In the genomic region with DNA sequence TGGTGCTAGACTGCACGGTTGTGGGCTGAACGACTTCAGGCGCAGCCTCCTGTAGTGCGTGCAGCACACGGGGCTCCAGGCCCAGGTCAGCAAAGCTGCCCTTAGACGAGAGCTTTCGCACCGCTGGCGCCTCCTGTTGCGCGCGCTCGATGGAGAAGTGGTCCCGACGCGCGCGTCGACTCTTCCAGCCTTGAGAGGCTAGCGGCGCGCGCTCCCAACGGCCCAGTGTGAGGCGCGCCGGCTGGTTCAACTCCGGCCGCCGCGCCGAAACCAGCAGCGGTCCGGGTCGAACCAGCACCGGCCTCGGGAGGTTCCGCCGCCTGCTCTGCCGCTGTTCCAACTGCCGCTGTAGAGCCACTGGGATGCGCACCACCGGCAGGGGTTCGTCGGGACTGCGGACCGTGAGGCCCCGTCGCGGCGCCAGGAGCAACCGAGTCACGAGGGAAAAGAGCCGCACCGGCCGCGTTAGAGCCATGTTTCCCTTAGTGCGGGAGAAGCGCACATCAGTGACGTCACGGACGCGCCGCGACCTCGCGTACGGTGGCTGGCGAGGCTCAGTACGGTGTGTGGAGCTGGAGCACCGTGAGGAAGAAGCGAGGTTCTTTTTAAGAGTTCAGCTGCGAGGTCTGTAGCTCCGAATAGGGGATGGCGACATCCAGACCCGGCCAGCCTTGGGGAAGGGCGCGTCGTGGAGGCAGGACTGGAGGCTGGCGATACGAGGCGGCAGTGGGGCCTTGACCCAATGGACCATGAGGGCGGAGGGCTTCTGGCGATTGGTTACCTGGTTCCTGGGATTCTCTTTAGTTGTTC, we compare ENCODE assay signal across 8 cellular contexts. TPM values are rescaled to one million over a fixed set of nuclear protein-coding genes. Genes with fewer than 3 reads are reported as not detected.
DNase-seq lines count a peak whose midpoint lies in the region; ATAC-seq and TF ChIP-seq lines count a peak whose summit lies in the region.

Gene DDX28, minus strand, starts transcription at position 505 of the 810 bp plus-strand sequence. Its CDS starts 30 bp downstream, at position 475.
Gene DUS2, plus strand, starts transcription at position 557 of the 810 bp plus-strand sequence. CDS start 14,740 bp downstream, outside the sequence.

- peak; percentile 95 for ATAC-seq in CD8-positive, alpha-beta T cell
- peak; percentile 81 for ATAC-seq in GM19463 (IDR thresholded peaks at IDR 0.05; ENCODE audit: unreplicated experiment)

- peak within 1 kb of the TSS; percentile 97 for H3K4me3 ChIP-seq in CD8-positive, alpha-beta T cell (ENCODE audit: low read depth, low read length)

- H3K4me1 ChIP-seq in CD8-positive, alpha-beta T cell (ENCODE audit: insufficient read depth, low read length) = peaks cover 28% of the 10 kb centered on the region

- no peaks in the 10 kb centered on the region for H3K27me3 Mint-ChIP-seq in CD8-positive, alpha-beta T cell (ENCODE audit: low read depth)

- CTCF ChIA-PET in CD8-positive, alpha-beta T cell (lab: Charles Lee) = interaction anchor here (0.6 to 2.8 kb wide), 15 partner anchors 10 to 206 kb away, joined by 3 to 14 read pairs (median 7); partner anchors contain the start of genes DPEP2 and NRN1L
- CTCF ChIA-PET in activated CD8-positive, alpha-beta memory T cell treated with anti-CD3 and anti-CD28 coated beads for 36 hours (lab: Charles Lee) = interaction anchor here (0.7 to 2.3 kb wide), 16 partner anchors 13 to 183 kb away, joined by 3 to 8 read pairs (median 4); no protein-coding TSS in a partner anchor

- no peak for TF ChIP-seq CTCF in CD8-positive, alpha-beta T cell (IDR thresholded peaks at IDR 0.05)

- no peaks in the 10 kb centered on the region for H3K27me3 ChIP-seq in CD8-positive, alpha-beta T cell (ENCODE audit: insufficient read depth, low read length)

- H3K9me3 Mint-ChIP-seq in CD8-positive, alpha-beta T cell = no peaks in the 10 kb centered on the region

- intact Hi-C loops in CD8-positive, alpha-beta T cell (cut with DNase I, micrococcal nuclease) = loop anchor here (1.0 kb wide), 3 partner anchors 30 to 130 kb away; partner anchors contain the start of genes PSKH1 (in 1 of the 2) and PSMB10 (in 1 of the 2)

- H3K4me3 Mint-ChIP-seq in CD8-positive, alpha-beta T cell = peak within 1 kb of the TSS; percentile 98

- peaks cover 36% of the 10 kb centered on the region for H3K4me1 Mint-ChIP-seq in CD8-positive, alpha-beta T cell (ENCODE audit: low read depth)

- peak; percentile 89 to 98 (median 94) for DNase-seq in CD8-positive, alpha-beta T cell
- DNase-seq in HS-5 (ENCODE audit: low read depth) = peak; percentile 73
- peak; percentile 85 for DNase-seq in NOMO-1 treated with DMSO at 0.1 percent for 48 hours (lab: John Stamatoyannopoulos, UW; ENCODE audit: unreplicated experiment)
- DNase-seq in effector CD8-positive, alpha-beta T cell (lab: John Stamatoyannopoulos, UW) = peak; percentile 91
- peak; percentile 91 for DNase-seq in medulla oblongata (ENCODE audit: extremely low spot score)
- peak; percentile 87 to 93 (median 88) for DNase-seq in stimulated activated CD4-positive, alpha-beta T cell treated with anti-CD3 and anti-CD28 coated beads, TNF-alpha, amount 100 ng/mL, for 4 hours (ENCODE audit: low read depth in 3 of 3)

- H3K27ac ChIP-seq in CD8-positive, alpha-beta T cell (ENCODE audit: low read depth, low read length) = peak within 1 kb of the TSS; percentile 88

- POLR2A ChIA-PET in CD8-positive, alpha-beta T cell (lab: Charles Lee) = interaction anchor here (0.8 to 4.0 kb wide), 12 partner anchors 9 to 148 kb away, joined by 3 to 45 read pairs (median 6); partner anchors contain the start of genes DPEP2, NFATC3 and PSMB10
- POLR2A ChIA-PET in activated CD8-positive, alpha-beta memory T cell treated with anti-CD3 and anti-CD28 coated beads for 36 hours (lab: Charles Lee) = interaction anchor here (0.6 to 1.9 kb wide), 7 partner anchors 11 to 57 kb away, joined by 3 to 11 read pairs (median 5); partner anchors contain the start of gene DPEP2

- peak within 1 kb of the TSS; percentile 95 for H3K27ac Mint-ChIP-seq in CD8-positive, alpha-beta T cell

- H3K36me3 Mint-ChIP-seq in CD8-positive, alpha-beta T cell = peaks cover 45% of the 10 kb centered on the region

- H3K9me3 ChIP-seq in CD8-positive, alpha-beta T cell (ENCODE audit: low read length) = no peaks in the 10 kb centered on the region

- peaks cover 4% of the 10 kb centered on the region for H3K36me3 ChIP-seq in CD8-positive, alpha-beta T cell (ENCODE audit: insufficient read depth, low read length)

RNA-seq across cellular contexts. Expression of gene DDX28, which starts in this region (rescaled TPM):
- total RNA-seq in CD8-positive, alpha-beta T cell = 10 to 100 TPM; 18.5 to 20.9 TPM
- 10 to 100 TPM; 27.5 to 28.8 TPM for total RNA-seq in activated CD8-positive, alpha-beta memory T cell treated with anti-CD3 and anti-CD28 coated beads for 36 hours

RNA-seq across cellular contexts. Expression of gene DUS2, which starts in this region (rescaled TPM):
- total RNA-seq in CD8-positive, alpha-beta T cell = 1 to 10 TPM; 9.5 TPM
- total RNA-seq in activated CD8-positive, alpha-beta memory T cell treated with anti-CD3 and anti-CD28 coated beads for 36 hours = 10 to 100 TPM; 37.1 to 40.3 TPM

Comparison
In these comparisons a context has a peak if more than half of its experiments do, and no peak if none do; other contexts are left out.
1. Peak in every context shown above with its lines: DNase-seq, ATAC-seq, H3K4me3 ChIP-seq and H3K27ac ChIP-seq.